ENCODE assay signal across 7 cellular contexts in genomic region chr1:93479133-93479745, GRCh38. TPM values are rescaled to one million over a fixed set of nuclear protein-coding genes. Genes with fewer than 3 reads are reported as not detected.
DNase-seq lines count a peak whose midpoint lies in the region; ATAC-seq, FAIRE-seq and TF ChIP-seq lines count a peak whose summit lies in the region.
"Not testable (repeated sequence)": the region's sequence is repeated elsewhere in the genome, so short reads cannot be mapped to it uniquely, and the experiment has no call there.

No MANE protein-coding gene starts in this region.

- TF ChIP-seq CTCF in DND-41 (IDR thresholded peaks at IDR 0.05; ENCODE audit: borderline replicate concordance, extremely low read depth, low read length, poor library complexity, severe bottlenecking); HepG2 (CRISPR knock-in tag; IDR thresholded peaks at IDR 0.05): not testable (repeated sequence)

- in situ Hi-C loops in HepG2 (cut with HindIII; ENCODE audit: extremely low pct_ligation_motif_present, low pct_unique_long_range_greater_than_20kb), result not testable (repeated sequence)

- not testable (repeated sequence) for TF ChIP-seq EP300 in HepG2 (IDR thresholded peaks at IDR 0.05; ENCODE audit: low read depth in 2 of 2, low read length in 2 of 2); HepG2 (CRISPR knock-in tag; IDR thresholded peaks at IDR 0.05; ENCODE audit: borderline replicate concordance)

- H3K36me3 ChIP-seq in DND-41 (ENCODE audit: insufficient read depth, low read length); HepG2 (replicated peaks in 1 of 2; ENCODE audit: control insufficient read depth in 1 of 2, insufficient read depth in 2 of 2, low read length in 2 of 2); small intestine (ENCODE audit: control insufficient read depth in 2 of 2, insufficient read depth in 2 of 2, low read length in 2 of 2): not testable (repeated sequence)

- not testable (repeated sequence) for H3K9ac ChIP-seq in DND-41 (ENCODE audit: low read depth, low read length); HepG2 (ENCODE audit: insufficient read depth, low read depth, low read length)

- TF ChIP-seq POLR2A in erythroblast (IDR thresholded peaks at IDR 0.05; ENCODE audit: low read length); HepG2 (IDR thresholded peaks at IDR 0.05; ENCODE audit: insufficient read depth in 1 of 2, low read depth in 2 of 2, low read length in 2 of 2): not testable (repeated sequence)

- CTCF ChIA-PET in HepG2 (lab: Yijun Ruan, JAX; ENCODE audit: low intra/inter-chr PET ratio, low total read pairs), result not testable (repeated sequence)

- H3K4me2 ChIP-seq in DND-41 (ENCODE audit: insufficient read depth, low read length); HepG2 (ENCODE audit: low read depth, low read length): not testable (repeated sequence)

- not testable (repeated sequence) for H3K4me1 ChIP-seq in DND-41 (ENCODE audit: insufficient read depth, low read length); small intestine (ENCODE audit: control insufficient read depth in 2 of 2, insufficient read depth in 1 of 2, low read depth in 1 of 2, low read length in 1 of 2)
- H3K4me1 ChIP-seq in HepG2 (ENCODE audit: insufficient read depth, low read length), result peaks cover 23% of the 10 kb centered on the region

- intact Hi-C loops in HepG2 (cut with micrococcal nuclease; ENCODE audit: unreplicated experiment), result not testable (repeated sequence)

- FAIRE-seq in HepG2 (lab: Jason Lieb, UNC); small intestine (lab: Jason Lieb, UNC): not testable (repeated sequence)

- not testable (repeated sequence) for H3K27me3 ChIP-seq in DND-41 (ENCODE audit: insufficient read depth, low read length, poor library complexity); HepG2 (ENCODE audit: control insufficient read depth in 1 of 2, insufficient read depth in 2 of 2, low read length in 2 of 2); small intestine (ENCODE audit: control insufficient read depth in 2 of 2, insufficient read depth in 2 of 2, low read length in 2 of 2)

- not testable (repeated sequence) for BruUV-seq in HepG2 (replicated peaks; lab: Mats Ljungman, UMichigan)

- POLR2A ChIA-PET in HepG2 (lab: Yijun Ruan, JAX), result not testable (repeated sequence)

- H3K79me2 ChIP-seq in DND-41 (ENCODE audit: insufficient read depth, low read length) (peaks cover 24% of the 10 kb centered on the region), HepG2 (ENCODE audit: insufficient read depth, low read length) (peaks cover 74% of the 10 kb centered on the region)

- not testable (repeated sequence) for H3K4me3 ChIP-seq in DND-41 (ENCODE audit: low read depth in 1 of 2, low read length in 2 of 2); HepG2 (replicated peaks in 1 of 3; ENCODE audit: insufficient read depth in 1 of 3, low read depth in 2 of 3, low read length in 3 of 3); small intestine (ENCODE audit: low read depth in 1 of 2, low read length in 2 of 2)

- H4K20me1 ChIP-seq in DND-41 (ENCODE audit: insufficient read depth, low read length); HepG2 (ENCODE audit: insufficient read depth, low read length): not testable (repeated sequence)

- H3K9me3 ChIP-seq in DND-41 (ENCODE audit: insufficient read depth, low read length, severe bottlenecking) (peaks cover 23% of the 10 kb centered on the region), HepG2 (ENCODE audit: low read length) (peaks cover 14% of the 10 kb centered on the region; the same call in 1 of the 2 replicates)
- H3K9me3 ChIP-seq in small intestine (ENCODE audit: control insufficient read depth, low read depth), result not testable (repeated sequence)

- ATAC-seq in DND-41 (ENCODE audit: insufficient read depth, low read depth); HepG2: not testable (repeated sequence)

- not testable (repeated sequence) for TF ChIP-seq RAD21 in HepG2 (CRISPR knock-in tag; IDR thresholded peaks at IDR 0.05)

- H2AFZ ChIP-seq in DND-41 (ENCODE audit: low read depth, low read length); HepG2 (ENCODE audit: low read length): not testable (repeated sequence)

- DNase-seq in CMK (ENCODE audit: low read depth), result peak; percentile 39
- DNase-seq in DND-41, result peak; percentile 37
- peak; percentile 9 for DNase-seq in OCI-M1 (lab: John Stamatoyannopoulos, UW)
- peak; percentile 32 for DNase-seq in amniotic epithelial cell (ENCODE audit: low read depth)
- peak; percentile 10 to 44 for DNase-seq in erythroblast (lab: John Stamatoyannopoulos, UW)
- DNase-seq in HepG2 (ENCODE audit: low spot score), result peak; percentile 9
- DNase-seq in small intestine, result peak; percentile 17

- 80% methylated on average over 8 of the region's 8 CpGs for WGBS in HepG2 (ENCODE audit: low lambda C conversion rate)
- WGBS in small intestine, 3 donors, result 70 to 84% (median 73%) methylated on average over 8 of the region's 8 CpGs

- H3K27ac ChIP-seq in DND-41 (ENCODE audit: low read length); HepG2 (ENCODE audit: extremely low read length, insufficient read depth, low read length); small intestine (ENCODE audit: low read depth in 1 of 2, low read length in 1 of 2): not testable (repeated sequence)

TF ChIP-seq in HepG2, 621 proteins besides CTCF, POLR2A, EP300 and RAD21:
- peak; percentile 48 for TF ChIP-seq HNF4A (CRISPR knock-in tag; IDR thresholded peaks at IDR 0.05)
- not testable (repeated sequence) for TF ChIP-seq SOX13 (IDR thresholded peaks at IDR 0.05)
- peak in 1 of 2 experiments; percentile 48; a peak in 2 of 4 replicates for TF ChIP-seq SOX13 (CRISPR knock-in tag; conservative IDR thresholded peaks at IDR 0.05 in 1 of 2, IDR thresholded peaks at IDR 0.05 in 1 of 2)
- peak; percentile 22; the same call in 1 of the 2 replicates for TF ChIP-seq TFAP4 (IDR thresholded peaks at IDR 0.05; ENCODE audit: borderline replicate concordance, low read depth)
- TF ChIP-seq ZMYM2 (CRISPR knock-in tag; IDR thresholded peaks at IDR 0.05), result peak; percentile 51; the same call in 1 of the 2 replicates
- peak; percentile 91; the same call in 1 of the 2 replicates for TF ChIP-seq HOMEZ (CRISPR knock-in tag; IDR thresholded peaks at IDR 0.05; ENCODE audit: low read depth)
- 0 out of 2 replicates have a peak, but pooled peaks have one; percentile 18 for TF ChIP-seq TCF7 (IDR thresholded peaks at IDR 0.05; ENCODE audit: low read depth)
- peak; percentile 29; the same call in 1 of the 2 replicates for TF ChIP-seq ZMYM4 (CRISPR knock-in tag; IDR thresholded peaks at IDR 0.05)
- peak; percentile 62 for TF ChIP-seq SOX5 (CRISPR knock-in tag; IDR thresholded peaks at IDR 0.05; ENCODE audit: borderline replicate concordance)
- TF ChIP-seq RARA (CRISPR knock-in tag; IDR thresholded peaks at IDR 0.05), result 0 out of 2 replicates have a peak, but pooled peaks have one; percentile 11

RNA-seq across cellular contexts. Expression of gene FNBP1L, which starts 31.3 kb away (rescaled TPM):
- 27.1 and 41.3 TPM in 2 replicates for total RNA-seq in HepG2 (2016; rRNA removed; fragmentation: Illumina TruSeq; extraction: Trizol)
- 2.3 and 3.3 TPM in 2 replicates for total RNA-seq in HepG2 (2016; cell fraction: cytosol; rRNA removed; fragmentation: Illumina TruSeq; extraction: Trizol; ENCODE audit: low read depth)
- total RNA-seq in HepG2 (2016; cell fraction: insoluble cytoplasmic fraction; rRNA removed; fragmentation: Illumina TruSeq; extraction: Trizol), result 27.1 and 40.1 TPM in 2 replicates
- 10.8 and 11.9 TPM in 2 replicates for total RNA-seq in HepG2 (2016; cell fraction: membrane; rRNA removed; fragmentation: Illumina TruSeq; extraction: Trizol)
- total RNA-seq in HepG2 (2016; cell fraction: nucleus; rRNA removed; fragmentation: Illumina TruSeq; extraction: Trizol), result 28.0 and 31.5 TPM in 2 replicates
- polyA plus RNA-seq in HepG2 (2011; rRNA removed) (21.6 and 24.1 TPM in 2 replicates), small intestine (10 to 100 TPM; 19.7 to 44.7 (median 25.1) TPM)
- polyA plus RNA-seq in HepG2 (2011; cell fraction: cytosol; rRNA removed), result 10.5 and 18.1 TPM in 2 replicates
- polyA plus RNA-seq in HepG2 (2011; cell fraction: nucleus; rRNA removed), result 12.7 and 16.6 TPM in 2 replicates
- polyA plus RNA-seq in HepG2 (2012), result 28.0 and 34.5 TPM in 2 replicates
- 1.2 and 1.5 TPM in 2 replicates for polyA plus RNA-seq in HepG2 (2016; cell fraction: cytosol; fragmentation: Illumina TruSeq; extraction: Trizol; ENCODE audit: low read depth)
- polyA plus RNA-seq in HepG2 (2016; cell fraction: insoluble cytoplasmic fraction; fragmentation: Illumina TruSeq; extraction: Trizol; ENCODE audit: low read depth), result 31.4 and 32.8 TPM in 2 replicates
- polyA plus RNA-seq in HepG2 (2016; cell fraction: membrane; fragmentation: Illumina TruSeq; extraction: Trizol; ENCODE audit: low read depth), result 5.1 and 5.4 TPM in 2 replicates
- polyA plus RNA-seq in HepG2 (2016; cell fraction: nucleus; fragmentation: Illumina TruSeq; extraction: Trizol; ENCODE audit: insufficient read depth, low read depth), result 22.9 and 23.6 TPM in 2 replicates
- polyA minus RNA-seq in HepG2 (2011; rRNA and poly(A)+ RNA removed; ENCODE audit: low replicate concordance), result 8.9 and 25.8 TPM in 2 replicates
- polyA minus RNA-seq in HepG2 (2011; cell fraction: cytosol; rRNA and poly(A)+ RNA removed), result 21.8 and 28.5 TPM in 2 replicates
- polyA minus RNA-seq in HepG2 (2011; cell fraction: nucleus; rRNA and poly(A)+ RNA removed), result 101 and 102 TPM in 2 replicates
